In the genomic region with DNA sequence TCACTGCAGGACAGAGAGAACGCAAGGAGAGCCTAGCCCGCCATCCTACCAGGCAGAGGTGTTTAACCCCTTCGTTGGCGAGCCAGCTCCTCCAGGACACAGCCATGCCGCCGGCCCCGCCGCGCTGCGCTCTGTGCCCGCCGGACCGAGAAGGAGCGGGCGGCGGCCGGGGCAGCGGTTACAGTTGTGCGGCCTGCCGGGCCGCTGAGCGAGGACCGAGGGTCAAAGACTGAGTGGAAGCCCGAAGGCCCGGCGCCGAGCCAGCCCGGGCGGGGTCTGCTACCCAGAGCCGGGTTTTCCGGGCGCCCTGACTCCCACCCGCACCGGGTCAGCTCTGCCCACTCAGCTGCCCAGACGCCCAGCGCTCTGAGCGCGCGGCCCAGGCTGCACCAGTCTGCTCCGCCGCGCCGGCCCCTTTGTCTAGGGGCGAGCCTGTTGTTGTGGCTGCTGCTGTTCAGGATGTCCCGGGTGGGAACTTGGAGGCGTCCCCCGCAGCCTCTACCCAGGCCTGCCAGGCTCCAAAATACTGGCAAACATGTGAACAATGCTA, we compare ENCODE assay signal across 10 cellular contexts. TPM values are rescaled to one million over a fixed set of nuclear protein-coding genes. Genes with fewer than 3 reads are reported as not detected.
DNase-seq lines count a peak whose midpoint lies in the region; FAIRE-seq and TF ChIP-seq lines count a peak whose summit lies in the region.
"Had no signal": no experiment of that assay in that cellular context is flagged by ENCODE, and none has a peak within 500 bp of the region (broad histone marks: within the 10 kb centered on the region; RNA-seq: fewer than 3 reads in every experiment).

A gene (minus strand): TSS at position 235 of the 550 bp plus-strand sequence. CDS start 129 bp downstream, at position 106.

- H3K4me3 ChIP-seq in astrocyte (ENCODE audit: insufficient read depth, low read depth, low read length) (peak within 1 kb of the TSS; percentile 75), hepatocyte (peak within 1 kb of the TSS; percentile 47)

- DNase-seq in Daoy (ENCODE audit: low read depth), result peak; percentile 71
- peak; percentile 70 for DNase-seq in astrocyte (ENCODE audit: low read depth)
- peak; percentile 77 for DNase-seq in hepatocyte (ENCODE audit: low spot score)
- peak; percentile 87 for DNase-seq in posterior vena cava (ENCODE audit: low spot score)
- no peak for DNase-seq in GDM1 (lab: John Stamatoyannopoulos, UW)
- no peak for DNase-seq in stimulated activated CD4-positive, alpha-beta T cell treated with anti-CD3 and anti-CD28 coated beads, Interleukin-15, amount 100 ng/mL, for 24 hours
- no peak for DNase-seq in effector CD8-positive, alpha-beta T cell (lab: John Stamatoyannopoulos, UW)
- DNase-seq in NCI-H510A (lab: John Stamatoyannopoulos, UW), result no peak
- DNase-seq: NCI-H1048 had no signal

- no peak for TF ChIP-seq CTCF in astrocyte (IDR thresholded peaks at IDR 0.05; ENCODE audit: insufficient read depth, low read depth, low read length)
- TF ChIP-seq CTCF in hepatocyte (IDR thresholded peaks at IDR 0.05; ENCODE audit: poor library complexity), result no peak

- H3K4me1 ChIP-seq in astrocyte (ENCODE audit: insufficient read depth, low read length), result peaks cover 25% of the 10 kb centered on the region
- H3K4me1 ChIP-seq in hepatocyte (ENCODE audit: insufficient read depth), result peaks cover 10% of the 10 kb centered on the region

- H3K79me2 ChIP-seq in astrocyte (ENCODE audit: insufficient read depth, low read length), result peaks cover 39% of the 10 kb centered on the region
- peaks cover 3% of the 10 kb centered on the region for H3K79me2 ChIP-seq in hepatocyte

- peak within 1 kb of the TSS; percentile 69 for H2AFZ ChIP-seq in astrocyte (ENCODE audit: low read depth, low read length)
- peak within 1 kb of the TSS; percentile 59 for H2AFZ ChIP-seq in hepatocyte

- H3K9ac ChIP-seq in astrocyte (ENCODE audit: low read length), result peak within 1 kb of the TSS; percentile 95

- H3K27ac ChIP-seq in astrocyte (ENCODE audit: low read depth, low read length) (peak within 1 kb of the TSS; percentile 93), hepatocyte (peak within 1 kb of the TSS; percentile 83)

- no peak for FAIRE-seq in astrocyte (lab: Jason Lieb, UNC)

- H4K20me1 ChIP-seq in astrocyte (ENCODE audit: insufficient read depth, low read length) (no peaks in the 10 kb centered on the region), hepatocyte (ENCODE audit: insufficient read depth, poor library complexity, severe bottlenecking) (no peaks in the 10 kb centered on the region)

- H3K4me3 Mint-ChIP-seq in astrocyte (ENCODE audit: unreplicated experiment), result peak within 1 kb of the TSS; percentile 94
- H3K4me3 Mint-ChIP-seq: activated naive CD4-positive, alpha-beta T cell treated with anti-CD3 and anti-CD28 coated beads, Interleukin-2, amount 50 U/mL, for 24 hours had no signal

- H3K4me2 ChIP-seq in astrocyte (ENCODE audit: low read length), result peak within 1 kb of the TSS; percentile 95
- H3K4me2 ChIP-seq in hepatocyte, result peak within 1 kb of the TSS; percentile 83

- intact Hi-C loops in posterior vena cava (cut with DNase I), result no loop called here

- no peaks in the 10 kb centered on the region for H3K27me3 ChIP-seq in astrocyte (ENCODE audit: insufficient read depth, low read length)
- no peaks in the 10 kb centered on the region for H3K27me3 ChIP-seq in hepatocyte

- peak within 1 kb of the TSS; percentile 100 for H3K27ac Mint-ChIP-seq in astrocyte (ENCODE audit: unreplicated experiment)
- H3K27ac Mint-ChIP-seq: activated naive CD4-positive, alpha-beta T cell treated with anti-CD3 and anti-CD28 coated beads, Interleukin-2, amount 50 U/mL, for 24 hours had no signal

- no peaks in the 10 kb centered on the region for H3K9me3 Mint-ChIP-seq in astrocyte (ENCODE audit: unreplicated experiment)
- H3K9me3 Mint-ChIP-seq: activated naive CD4-positive, alpha-beta T cell treated with anti-CD3 and anti-CD28 coated beads, Interleukin-2, amount 50 U/mL, for 24 hours had no signal

- no peaks in the 10 kb centered on the region for H3K36me3 ChIP-seq in astrocyte (ENCODE audit: insufficient read depth, low read length)
- no peaks in the 10 kb centered on the region for H3K36me3 ChIP-seq in hepatocyte (replicated peaks; ENCODE audit: insufficient read depth, low read depth)

- H3K36me3 Mint-ChIP-seq in astrocyte (ENCODE audit: low read depth, unreplicated experiment), result no peaks in the 10 kb centered on the region
- H3K36me3 Mint-ChIP-seq: activated naive CD4-positive, alpha-beta T cell treated with anti-CD3 and anti-CD28 coated beads, Interleukin-2, amount 50 U/mL, for 24 hours had no signal

- H3K9me3 ChIP-seq in astrocyte (ENCODE audit: insufficient read depth, low read depth, low read length) (no peaks in the 10 kb centered on the region), hepatocyte (ENCODE audit: low read depth) (no peaks in the 10 kb centered on the region)

- H3K4me1 Mint-ChIP-seq in astrocyte (ENCODE audit: low read depth, unreplicated experiment), result peaks cover 41% of the 10 kb centered on the region
- H3K4me1 Mint-ChIP-seq: activated naive CD4-positive, alpha-beta T cell treated with anti-CD3 and anti-CD28 coated beads, Interleukin-2, amount 50 U/mL, for 24 hours had no signal

- no peaks in the 10 kb centered on the region for H3K27me3 Mint-ChIP-seq in astrocyte (ENCODE audit: low read depth, unreplicated experiment)

- H3K9me2 ChIP-seq in hepatocyte (replicated peaks; ENCODE audit: insufficient read depth), result no peaks in the 10 kb centered on the region

- 4% methylated on average over 23 of the region's 47 CpGs for WGBS in hepatocyte (ENCODE audit: low lambda C conversion rate, missing lambda C conversion rate)

RNA-seq across cellular contexts. Expression of the gene that starts here (rescaled TPM):
- 2.7 and 6.8 TPM in 2 replicates for total RNA-seq in Daoy (2014; rRNA removed; shearing (Covaris generic))
- total RNA-seq in astrocyte (36.5 and 49.2 TPM in 2 replicates), hepatocyte (12.7 and 20.7 TPM in 2 replicates), posterior vena cava (10 to 100 TPM; 20.8 to 29.6 TPM)
- polyA plus RNA-seq in hepatocyte, result 5.5 and 9.4 TPM in 2 replicates

Comparison
In these comparisons a context has a peak if more than half of its experiments do, and no peak if none do; other contexts are left out.
1. DNase-seq: peak in Daoy (single experiment), astrocyte (single experiment), hepatocyte (single experiment) and posterior vena cava (single experiment); none in GDM1 (single experiment), stimulated activated CD4-positive, alpha-beta T cell treated with anti-CD3 and anti-CD28 coated beads, Interleukin-15, amount 100 ng/mL, for 24 hours (single experiment), effector CD8-positive, alpha-beta T cell (single experiment) and NCI-H510A (single experiment).